8 cellular contexts compared by ENCODE assay signal in genomic region chr1:234851450-234852438, GRCh38.
A peak's percentile ranks its signal among the peaks of the same experiment; 100 is the strongest.
DNase-seq lines count a peak whose midpoint lies in the region; ATAC-seq and TF ChIP-seq lines count a peak whose summit lies in the region.

No MANE protein-coding gene starts in this region.

- DNase-seq in GM10266 (ENCODE audit: extremely low spot score), result peak; percentile 22
- peak; percentile 79 for DNase-seq in RPMI7951 (ENCODE audit: low read depth)
- peak; percentile 51 for DNase-seq in left cardiac atrium
- DNase-seq in NCI-H526 (lab: John Stamatoyannopoulos, UW), result no peak
- DNase-seq in 8988T, result no peak
- DNase-seq in NCI-H1417 treated with DMSO at 0.1 percent for 48 hours (lab: John Stamatoyannopoulos, UW), result no peak
- no peak for DNase-seq in DMS79 treated with DMSO at 0.1 percent for 48 hours (lab: John Stamatoyannopoulos, UW)

- ATAC-seq in HG02642 (IDR thresholded peaks at IDR 0.05; ENCODE audit: poor library complexity, unreplicated experiment), result peak; percentile 57
- ATAC-seq in left cardiac atrium, result peak; percentile 27 to 80

- TF ChIP-seq CTCF in GM10266 (IDR thresholded peaks at IDR 0.05; ENCODE audit: control insufficient read depth, insufficient read depth, low read depth, missing control alignments), result no peak

- intact Hi-C loops in left cardiac atrium (cut with DNase I), result no loop called here

Comparison
In these comparisons a context has a peak if more than half of its experiments do, and no peak if none do; other contexts are left out.
1. DNase-seq: peak in GM10266 (single experiment), RPMI7951 (single experiment) and left cardiac atrium (single experiment); none in NCI-H526 (0 of 2), 8988T (single experiment), NCI-H1417 treated with DMSO at 0.1 percent for 48 hours (single experiment) and DMS79 treated with DMSO at 0.1 percent for 48 hours (single experiment).